18 cellular contexts compared by ENCODE assay signal in genomic region chr7:28747404-28747803, GRCh38.
A peak's percentile ranks its signal among the peaks of the same experiment; 100 is the strongest.
DNase-seq lines count a peak whose midpoint lies in the region; ATAC-seq, FAIRE-seq and TF ChIP-seq lines count a peak whose summit lies in the region.
"Had no signal": no experiment of that assay in that cellular context is flagged by ENCODE, and none has a peak within 500 bp of the region (broad histone marks: within the 10 kb centered on the region; RNA-seq: fewer than 3 reads in every experiment).

No MANE protein-coding gene starts in this region.

- TF ChIP-seq POLR2A in endothelial cell of umbilical vein (IDR thresholded peaks at IDR 0.05; ENCODE audit: low read depth, low read length), result no peak

- H3K4me2 ChIP-seq in GM23338, result no peak overlapping the region
- no peak overlapping the region for H3K4me2 ChIP-seq in endothelial cell of umbilical vein (ENCODE audit: insufficient read depth, low read length)
- H3K4me2 ChIP-seq: A549 had no signal

- H4K20me1 ChIP-seq in GM23338 (replicated peaks; ENCODE audit: insufficient read depth) (no peaks in the 10 kb centered on the region), endothelial cell of umbilical vein (replicated peaks; ENCODE audit: control insufficient read depth, extremely low read depth, insufficient read depth, low read length) (no peaks in the 10 kb centered on the region)

- no peaks in the 10 kb centered on the region for H3K9me3 Mint-ChIP-seq in GM23338
- peaks cover 6% of the 10 kb centered on the region; the same call in 1 of the 2 replicates for H3K9me3 Mint-ChIP-seq in WTC11
- H3K9me3 Mint-ChIP-seq in nephron, result no peaks in the 10 kb centered on the region
- H3K9me3 Mint-ChIP-seq in natural killer cell treated with Interleukin-12 subunit alpha and Interleukin-12 subunit beta and Interleukin-15 and Interleukin-18, amount 100 ng/mL, for 72 hours, result no peaks in the 10 kb centered on the region
- H3K9me3 Mint-ChIP-seq in CD8-positive, alpha-beta T cell, result peaks cover 3% of the 10 kb centered on the region

- H3K27me3 Mint-ChIP-seq in GM23338 (ENCODE audit: insufficient read depth, low read depth, poor library complexity) (no peaks in the 10 kb centered on the region), WTC11 (ENCODE audit: low read depth) (peaks cover 26% of the 10 kb centered on the region), nephron (ENCODE audit: low read depth) (peaks cover 12% of the 10 kb centered on the region)
- H3K27me3 Mint-ChIP-seq in natural killer cell treated with Interleukin-12 subunit alpha and Interleukin-12 subunit beta and Interleukin-15 and Interleukin-18, amount 100 ng/mL, for 72 hours, result peaks cover 0 to 2% of the 10 kb centered on the region in 2 donors
- no peaks in the 10 kb centered on the region for H3K27me3 Mint-ChIP-seq in CD8-positive, alpha-beta T cell (ENCODE audit: low read depth)
- H3K27me3 Mint-ChIP-seq: CD4-positive, CD25-positive, alpha-beta regulatory T cell had no signal

- H3K9me1 ChIP-seq in endothelial cell of umbilical vein (replicated peaks; ENCODE audit: control insufficient read depth, extremely low read depth, insufficient read depth, low read length), result no peaks in the 10 kb centered on the region

- FAIRE-seq in endothelial cell of umbilical vein (lab: Jason Lieb, UNC), result peak; percentile 63
- FAIRE-seq: A549, H54 had no signal

- ATAC-seq in GM23338, result peak; percentile 56
- 0 out of 2 replicates have a peak, but pooled peaks have one; percentile 22 for ATAC-seq in WTC11
- no peak for ATAC-seq in natural killer cell treated with Interleukin-12 subunit alpha and Interleukin-12 subunit beta and Interleukin-15 and Interleukin-18, amount 100 ng/mL, for 72 hours
- no peak for ATAC-seq in HG03469 (IDR thresholded peaks at IDR 0.05; ENCODE audit: unreplicated experiment)
- no peak for ATAC-seq in CD8-positive, alpha-beta T cell
- ATAC-seq: A549 had no signal

- POLR2A ChIA-PET in WTC11 (lab: Charles Lee) (no interaction called here), endothelial cell of umbilical vein (lab: Charles Lee) (no interaction called here), A673 (lab: Charles Lee; ENCODE audit: low non-redundant PET) (no interaction called here)
- POLR2A ChIA-PET in CD8-positive, alpha-beta T cell (lab: Charles Lee), result no interaction called here

- H3K4me3 ChIP-seq in GM23338 (no peak overlapping the region), endothelial cell of umbilical vein (replicated peaks in 1 of 3; ENCODE audit: insufficient read depth in 1 of 3, low read depth in 1 of 3, low read length in 3 of 3) (no peak overlapping the region), A673 (ENCODE audit: low read depth, low read length, poor library complexity, severe bottlenecking) (no peak overlapping the region)
- no peak overlapping the region for H3K4me3 ChIP-seq in CD8-positive, alpha-beta T cell (ENCODE audit: low read depth, low read length)
- H3K4me3 ChIP-seq: A549, SJCRH30 had no signal

- H3K9ac ChIP-seq in endothelial cell of umbilical vein (replicated peaks; ENCODE audit: extremely low read depth, insufficient read depth, low read length), result no peak overlapping the region

- no peak overlapping the region for H3K27ac Mint-ChIP-seq in GM23338
- H3K27ac Mint-ChIP-seq in WTC11, result no peak overlapping the region
- peak overlapping the region in 2 of 3 experiments; percentile 20 to 69 for H3K27ac Mint-ChIP-seq in nephron
- no peak overlapping the region for H3K27ac Mint-ChIP-seq in natural killer cell treated with Interleukin-12 subunit alpha and Interleukin-12 subunit beta and Interleukin-15 and Interleukin-18, amount 100 ng/mL, for 72 hours
- H3K27ac Mint-ChIP-seq in CD8-positive, alpha-beta T cell, result no peak overlapping the region
- H3K27ac Mint-ChIP-seq: CD4-positive, CD25-positive, alpha-beta regulatory T cell had no signal

- H3K36me3 ChIP-seq in GM23338 (ENCODE audit: insufficient read depth), result no peaks in the 10 kb centered on the region
- H3K36me3 ChIP-seq in endothelial cell of umbilical vein (ENCODE audit: control insufficient read depth in 2 of 2, extremely low read depth in 1 of 2, insufficient read depth in 2 of 2, low read length in 2 of 2), result no peaks in the 10 kb centered on the region
- H3K36me3 ChIP-seq in A673 (ENCODE audit: insufficient read depth, low read length, poor library complexity, severe bottlenecking), result no peaks in the 10 kb centered on the region
- H3K36me3 ChIP-seq in CD8-positive, alpha-beta T cell (ENCODE audit: insufficient read depth, low read length), result no peaks in the 10 kb centered on the region
- H3K36me3 ChIP-seq: SJCRH30 had no signal

- H2AFZ ChIP-seq in GM23338, result 0 out of 2 replicates have a peak overlapping the region, but pooled peaks have one; percentile 19
- no peak overlapping the region for H2AFZ ChIP-seq in endothelial cell of umbilical vein (ENCODE audit: low read depth, low read length)

- H3K4me1 Mint-ChIP-seq in GM23338, result peaks cover 20% of the 10 kb centered on the region
- peaks cover 18% of the 10 kb centered on the region for H3K4me1 Mint-ChIP-seq in WTC11
- peaks cover 54% of the 10 kb centered on the region for H3K4me1 Mint-ChIP-seq in nephron
- H3K4me1 Mint-ChIP-seq in natural killer cell treated with Interleukin-12 subunit alpha and Interleukin-12 subunit beta and Interleukin-15 and Interleukin-18, amount 100 ng/mL, for 72 hours (ENCODE audit: low read depth in 2 of 2), result no peaks in the 10 kb centered on the region
- peaks cover 3% of the 10 kb centered on the region for H3K4me1 Mint-ChIP-seq in CD8-positive, alpha-beta T cell (ENCODE audit: low read depth)
- H3K4me1 Mint-ChIP-seq: CD4-positive, CD25-positive, alpha-beta regulatory T cell had no signal

- no peaks in the 10 kb centered on the region for H3K79me2 ChIP-seq in GM23338 (replicated peaks; ENCODE audit: insufficient read depth)
- no peaks in the 10 kb centered on the region for H3K79me2 ChIP-seq in endothelial cell of umbilical vein (ENCODE audit: control insufficient read depth, insufficient read depth, low read length)

- TF ChIP-seq CTCF in GM23338 (conservative IDR thresholded peaks at IDR 0.05; ENCODE audit: low read depth in 2 of 2) (no peak), WTC11 (IDR thresholded peaks at IDR 0.05) (no peak), endothelial cell of umbilical vein (IDR thresholded peaks at IDR 0.05; ENCODE audit: extremely low read depth in 1 of 2, insufficient read depth in 1 of 2, low read depth in 1 of 2, low read length in 2 of 2) (no peak), nephron (IDR thresholded peaks at IDR 0.05; ENCODE audit: unreplicated experiment in 3 of 3) (no peak), A673 (conservative IDR thresholded peaks at IDR 0.05; ENCODE audit: low read depth, low read length) (no peak)
- no peak for TF ChIP-seq CTCF in CD8-positive, alpha-beta T cell (IDR thresholded peaks at IDR 0.05)

- H3K27me3 ChIP-seq in GM23338 (ENCODE audit: insufficient read depth), result no peaks in the 10 kb centered on the region
- no peaks in the 10 kb centered on the region for H3K27me3 ChIP-seq in endothelial cell of umbilical vein (ENCODE audit: control insufficient read depth in 2 of 2, insufficient read depth in 2 of 2, low read length in 2 of 2)
- H3K27me3 ChIP-seq in A673 (replicated peaks; ENCODE audit: insufficient read depth, low read depth, low read length, poor library complexity), result no peaks in the 10 kb centered on the region
- H3K27me3 ChIP-seq in CD8-positive, alpha-beta T cell (ENCODE audit: insufficient read depth, low read length), result no peaks in the 10 kb centered on the region
- H3K27me3 ChIP-seq: SJCRH30 had no signal

- H3K27ac ChIP-seq in GM23338 (ENCODE audit: low read depth) (no peak overlapping the region), endothelial cell of umbilical vein (ENCODE audit: insufficient read depth, low read depth, low read length) (no peak overlapping the region), A673 (ENCODE audit: low read depth, low read length, poor library complexity, severe bottlenecking) (no peak overlapping the region)
- no peak overlapping the region for H3K27ac ChIP-seq in CD8-positive, alpha-beta T cell (ENCODE audit: low read depth, low read length)
- H3K27ac ChIP-seq: A549, SJCRH30 had no signal

- no peaks in the 10 kb centered on the region for H3K9me2 ChIP-seq in GM23338 (ENCODE audit: insufficient read depth)

- H3K36me3 Mint-ChIP-seq in GM23338 (ENCODE audit: low read depth) (no peaks in the 10 kb centered on the region), WTC11 (no peaks in the 10 kb centered on the region; the same call in 1 of the 2 replicates), nephron (ENCODE audit: low read depth) (no peaks in the 10 kb centered on the region)
- no peaks in the 10 kb centered on the region for H3K36me3 Mint-ChIP-seq in natural killer cell treated with Interleukin-12 subunit alpha and Interleukin-12 subunit beta and Interleukin-15 and Interleukin-18, amount 100 ng/mL, for 72 hours
- H3K36me3 Mint-ChIP-seq in CD8-positive, alpha-beta T cell, result no peaks in the 10 kb centered on the region
- H3K36me3 Mint-ChIP-seq: CD4-positive, CD25-positive, alpha-beta regulatory T cell had no signal

- H3K4me3 Mint-ChIP-seq in GM23338, result no peak overlapping the region
- H3K4me3 Mint-ChIP-seq in WTC11, result no peak overlapping the region
- no peak overlapping the region for H3K4me3 Mint-ChIP-seq in nephron
- H3K4me3 Mint-ChIP-seq in natural killer cell treated with Interleukin-12 subunit alpha and Interleukin-12 subunit beta and Interleukin-15 and Interleukin-18, amount 100 ng/mL, for 72 hours, result no peak overlapping the region
- no peak overlapping the region for H3K4me3 Mint-ChIP-seq in CD8-positive, alpha-beta T cell
- H3K4me3 Mint-ChIP-seq: CD4-positive, CD25-positive, alpha-beta regulatory T cell had no signal

- no peaks in the 10 kb centered on the region for H3K9me3 ChIP-seq in endothelial cell of umbilical vein (replicated peaks; ENCODE audit: control insufficient read depth, insufficient read depth, low read length)
- H3K9me3 ChIP-seq in A673 (ENCODE audit: low read depth, low read length, poor library complexity, severe bottlenecking), result no peaks in the 10 kb centered on the region
- no peaks in the 10 kb centered on the region for H3K9me3 ChIP-seq in CD8-positive, alpha-beta T cell (ENCODE audit: low read length)
- H3K9me3 ChIP-seq: A549, SJCRH30 had no signal

- H3K4me1 ChIP-seq in GM23338 (ENCODE audit: insufficient read depth) (no peaks in the 10 kb centered on the region), endothelial cell of umbilical vein (ENCODE audit: control insufficient read depth, extremely low read depth, insufficient read depth, low read length) (peaks cover 11% of the 10 kb centered on the region), A673 (ENCODE audit: insufficient read depth, low read length, poor library complexity, severe bottlenecking) (no peaks in the 10 kb centered on the region)
- no peaks in the 10 kb centered on the region for H3K4me1 ChIP-seq in CD8-positive, alpha-beta T cell (ENCODE audit: insufficient read depth, low read length)

- DNase-seq in GM23338 (ENCODE audit: low spot score) (no peak), WTC11 (ENCODE audit: low spot score) (no peak), endothelial cell of umbilical vein (ENCODE audit: low read depth, low spot score) (no peak), A673 (ENCODE audit: low spot score) (no peak)
- no peak for DNase-seq in natural killer cell treated with Interleukin-12 subunit alpha and Interleukin-12 subunit beta and Interleukin-15 and Interleukin-18, amount 100 ng/mL, for 72 hours (ENCODE audit: low spot score)
- DNase-seq in CD8-positive, alpha-beta T cell, result no peak
- DNase-seq: CD4-positive, CD25-positive, alpha-beta regulatory T cell; Karpas-422; NCI-H1930; NCI-H2171 treated with DMSO at 0.1 percent for 48 hours; NCI-H524; OCI-M1; RPMI8226; SJCRH30 had no signal

- H3F3A ChIP-seq in GM23338 (replicated peaks; ENCODE audit: low read depth), result no peaks in the 10 kb centered on the region

- BruUV-seq in endothelial cell of umbilical vein (replicated peaks; lab: Mats Ljungman, UMichigan) (no TSS peak), A673 (replicated peaks; lab: Mats Ljungman, UMichigan) (no TSS peak)

- CTCF ChIA-PET in WTC11 (lab: Charles Lee), result interaction anchor here (0.9 to 1.4 kb wide), 2 partner anchors 9 to 39 kb away, joined by 3 to 4 read pairs; no protein-coding TSS in a partner anchor
- CTCF ChIA-PET in endothelial cell of umbilical vein (lab: Charles Lee), result interaction anchor here (1.1 to 1.6 kb wide), 3 partner anchors 9 to 12 kb away, joined by 3 to 4 read pairs (median 3); no protein-coding TSS in a partner anchor
- CTCF ChIA-PET in A673 (lab: Charles Lee), result no interaction called here
- CTCF ChIA-PET in CD8-positive, alpha-beta T cell (lab: Charles Lee), result no interaction called here

- intact Hi-C loops in endothelial cell of umbilical vein (cut with micrococcal nuclease), result no loop called here
- intact Hi-C loops in A673 (cut with micrococcal nuclease; ENCODE audit: unreplicated experiment), result no loop called here
- intact Hi-C loops in CD8-positive, alpha-beta T cell (cut with DNase I, micrococcal nuclease), result no loop called here

- dilution Hi-C loops in endothelial cell of umbilical vein (cut with MboI; ENCODE audit: extremely low pct_ligation_motif_present, low sequenced_read_pairs), result no loop called here

Comparison
In these comparisons a context has a peak if more than half of its experiments do, and no peak if none do; other contexts are left out.
1. ATAC-seq: peak in GM23338 (single experiment) and WTC11 (single experiment); none in natural killer cell treated with Interleukin-12 subunit alpha and Interleukin-12 subunit beta and Interleukin-15 and Interleukin-18, amount 100 ng/mL, for 72 hours (0 of 2), HG03469 (single experiment) and CD8-positive, alpha-beta T cell (single experiment).
2. H3K27ac Mint-ChIP-seq: peak in nephron (2 of 3); none in GM23338 (single experiment), WTC11 (single experiment), natural killer cell treated with Interleukin-12 subunit alpha and Interleukin-12 subunit beta and Interleukin-15 and Interleukin-18, amount 100 ng/mL, for 72 hours (0 of 2) and CD8-positive, alpha-beta T cell (single experiment).
3. CTCF ChIA-PET loops: an anchor here in WTC11 (0.9 to 1.4 kb wide) and endothelial cell of umbilical vein (1.1 to 1.6 kb wide); none called in A673 and CD8-positive, alpha-beta T cell.